In genomic region chr10:91642831-91643692, GRCh38 we compare ENCODE assay signal across 18 cellular contexts. TPM values are rescaled to one million over a fixed set of nuclear protein-coding genes. Genes with fewer than 3 reads are reported as not detected.
DNase-seq lines count a peak whose midpoint lies in the region; ATAC-seq, FAIRE-seq and TF ChIP-seq lines count a peak whose summit lies in the region.
"Had no signal": no experiment of that assay in that cellular context is flagged by ENCODE, and none has a peak within 500 bp of the region (broad histone marks: within the 10 kb centered on the region; RNA-seq: fewer than 3 reads in every experiment).

No MANE protein-coding gene starts in this region.

- H3K79me2 ChIP-seq in ACC112 (ENCODE audit: control insufficient read depth, insufficient read depth, low read length, unreplicated experiment) = no peaks in the 10 kb centered on the region
- no peaks in the 10 kb centered on the region for H3K79me2 ChIP-seq in MM.1S (ENCODE audit: low read length)
- H3K79me2 ChIP-seq in K562 (ENCODE audit: control insufficient read depth, insufficient read depth, low read length) = no peaks in the 10 kb centered on the region
- H3K79me2 ChIP-seq in H9 (ENCODE audit: insufficient read depth, low read length) = no peaks in the 10 kb centered on the region

- TF ChIP-seq POLR2A in K562 (conservative IDR thresholded peaks at IDR 0.05) = no peak

- intact Hi-C loops in K562 (cut with micrococcal nuclease) = loop anchor here (1.0 kb wide), 1 partner anchor 51 kb away; no protein-coding TSS in a partner anchor

- no peaks in the 10 kb centered on the region for H3K27me3 ChIP-seq in ACC112 (ENCODE audit: insufficient read depth, low read length)
- no peaks in the 10 kb centered on the region for H3K27me3 ChIP-seq in MM.1S (replicated peaks; ENCODE audit: insufficient read depth, low read length)
- no peaks in the 10 kb centered on the region for H3K27me3 ChIP-seq in K562 (ENCODE audit: control insufficient read depth in 2 of 2, insufficient read depth in 2 of 2, low read length in 2 of 2)
- no peaks in the 10 kb centered on the region for H3K27me3 ChIP-seq in H9 (ENCODE audit: insufficient read depth, low read length)
- H3K27me3 ChIP-seq: right atrium auricular region had no signal

- FAIRE-seq in K562 (lab: Jason Lieb, UNC) = no peak
- FAIRE-seq: urothelium cell line had no signal

- no peak overlapping the region for H4K5ac ChIP-seq in H9 (ENCODE audit: insufficient read length, low read depth, low read length)

- no peak overlapping the region for H3K23ac ChIP-seq in H9 (ENCODE audit: insufficient read length, low read depth, low read length)

- H3K27ac ChIP-seq in ACC112 (ENCODE audit: low read depth, low read length) = peak overlapping the region; percentile 78
- H3K27ac ChIP-seq in MM.1S (ENCODE audit: low read length) = peak overlapping the region; percentile 46; the same call in 1 of the 2 replicates
- no peak overlapping the region for H3K27ac ChIP-seq in K562 (ENCODE audit: extremely low read depth, low read depth, low read length)
- no peak overlapping the region for H3K27ac ChIP-seq in H9 (ENCODE audit: insufficient read length, low read depth, low read length)
- H3K27ac ChIP-seq: right atrium auricular region had no signal

- no peak overlapping the region for H2AK5ac ChIP-seq in H9 (ENCODE audit: insufficient read length, low read length)

- no peaks in the 10 kb centered on the region for H3K9me2 ChIP-seq in MM.1S (replicated peaks; ENCODE audit: insufficient read depth, low read length)

- no TSS peak for BruUV-seq in K562 (replicated peaks; lab: Mats Ljungman, UMichigan)

- no peak overlapping the region for H2BK15ac ChIP-seq in H9 (ENCODE audit: low read depth, low read length)

- DNase-seq in MM.1S (peak; percentile 37), K562 (ENCODE audit: extremely low read depth in 1 of 4, low spot score in 3 of 4) (no peak), left lobe of liver (ENCODE audit: low spot score) (no peak), H9 (no peak), GOT3 (lab: John Stamatoyannopoulos, UW) (no peak)
- no peak for DNase-seq in stimulated activated CD4-positive, alpha-beta T cell treated with anti-CD3 and anti-CD28 coated beads, Interleukin-4, amount 100 ng/mL, for 4 hours
- DNase-seq: cerebellar nuclear complex; COR-L47; GF-D8; stimulated activated naive B cell treated with anti-CD40 and anti-IgM and Interleukin-4, amounts not matched to agents 10 μg/mL and 1 μg/mL and 100 μg/mL, for 72 hours; T-cell had no signal

- no peaks in the 10 kb centered on the region for H3K9me3 Mint-ChIP-seq in H9
- H3K9me3 Mint-ChIP-seq: activated naive CD4-positive, alpha-beta T cell treated with anti-CD3 and anti-CD28 coated beads, Interleukin-2, amount 50 U/mL, for 72 hours; GM23338; natural killer cell treated with Interleukin-12 subunit alpha and Interleukin-12 subunit beta and Interleukin-15 and Interleukin-18, amount 100 ng/mL, for 72 hours; stimulated activated naive B cell treated with anti-CD40 and anti-IgM and Interleukin-4, amounts not matched to agents 10 μg/mL and 1 μg/mL and 100 μg/mL, for 72 hours; T-cell had no signal

- no peak for TF ChIP-seq EP300 in K562 (IDR thresholded peaks at IDR 0.05; ENCODE audit: low read length)

- H3K79me1 ChIP-seq in H9 (ENCODE audit: insufficient read depth, low read depth, low read length, poor library complexity, severe bottlenecking) = no peaks in the 10 kb centered on the region

- TF ChIP-seq CTCF in MM.1S (IDR thresholded peaks at IDR 0.05; ENCODE audit: low read length) (no peak), K562 (IDR thresholded peaks at IDR 0.05 in 2 of 3, conservative IDR thresholded peaks at IDR 0.05 in 1 of 3; ENCODE audit: insufficient read depth in 2 of 3, low read depth in 1 of 3, low read length in 3 of 3) (no peak), H9 (conservative IDR thresholded peaks at IDR 0.05) (no peak)

- H2BK5ac ChIP-seq in H9 (ENCODE audit: insufficient read length, low read length) = no peak overlapping the region

- H3K27ac Mint-ChIP-seq in H9 = no peak overlapping the region; a peak in 1 of 7 replicates
- H3K27ac Mint-ChIP-seq: activated naive CD4-positive, alpha-beta T cell treated with anti-CD3 and anti-CD28 coated beads, Interleukin-2, amount 50 U/mL, for 72 hours; GM23338; natural killer cell treated with Interleukin-12 subunit alpha and Interleukin-12 subunit beta and Interleukin-15 and Interleukin-18, amount 100 ng/mL, for 72 hours; stimulated activated naive B cell treated with anti-CD40 and anti-IgM and Interleukin-4, amounts not matched to agents 10 μg/mL and 1 μg/mL and 100 μg/mL, for 72 hours; T-cell had no signal

- no peak overlapping the region for H3T11ph ChIP-seq in H9 (ENCODE audit: low read length)

- H2AFZ ChIP-seq in ACC112 (ENCODE audit: low read length, unreplicated experiment) = peak overlapping the region; percentile 37
- H2AFZ ChIP-seq in MM.1S (ENCODE audit: low read length) = no peak overlapping the region
- H2AFZ ChIP-seq in K562 (ENCODE audit: low read depth, low read length) = no peak overlapping the region
- no peak overlapping the region for H2AFZ ChIP-seq in H9 (ENCODE audit: low read length)
- H2AFZ ChIP-seq: GM23338 had no signal

- H3K9ac ChIP-seq in MM.1S (ENCODE audit: low read length) (no peak overlapping the region), K562 (ENCODE audit: insufficient read depth in 1 of 2, low read depth in 2 of 2, low read length in 2 of 2) (no peak overlapping the region), H9 (ENCODE audit: extremely low read depth, insufficient read length, low read length) (no peak overlapping the region)

- no peak overlapping the region for H2BK20ac ChIP-seq in H9 (ENCODE audit: low read depth, low read length, poor library complexity, severe bottlenecking)

- H3K4me1 Mint-ChIP-seq in H9 = peaks cover 0 to 3% of the 10 kb centered on the region in 2 experiments; a peak in 1 of 4 replicates
- H3K4me1 Mint-ChIP-seq: GM23338; stimulated activated naive B cell treated with anti-CD40 and anti-IgM and Interleukin-4, amounts not matched to agents 10 μg/mL and 1 μg/mL and 100 μg/mL, for 72 hours; T-cell had no signal

- no peaks in the 10 kb centered on the region for H3K36me3 Mint-ChIP-seq in H9 (ENCODE audit: insufficient read depth in 1 of 3, low read depth in 3 of 3)
- H3K36me3 Mint-ChIP-seq: activated naive CD4-positive, alpha-beta T cell treated with anti-CD3 and anti-CD28 coated beads, Interleukin-2, amount 50 U/mL, for 72 hours; natural killer cell treated with Interleukin-12 subunit alpha and Interleukin-12 subunit beta and Interleukin-15 and Interleukin-18, amount 100 ng/mL, for 72 hours; stimulated activated naive B cell treated with anti-CD40 and anti-IgM and Interleukin-4, amounts not matched to agents 10 μg/mL and 1 μg/mL and 100 μg/mL, for 72 hours; T-cell had no signal

- H3F3A ChIP-seq in MM.1S (ENCODE audit: insufficient read depth, low read length) = peaks cover 5% of the 10 kb centered on the region; the same call in 1 of the 2 replicates

- H3K4me3 Mint-ChIP-seq in H9 = no peak overlapping the region
- H3K4me3 Mint-ChIP-seq: GM23338; natural killer cell treated with Interleukin-12 subunit alpha and Interleukin-12 subunit beta and Interleukin-15 and Interleukin-18, amount 100 ng/mL, for 72 hours; stimulated activated naive B cell treated with anti-CD40 and anti-IgM and Interleukin-4, amounts not matched to agents 10 μg/mL and 1 μg/mL and 100 μg/mL, for 72 hours; T-cell had no signal

- no peak overlapping the region for H3K18ac ChIP-seq in H9 (ENCODE audit: insufficient read length, low read depth, low read length)

- POLR2A ChIA-PET in K562 (lab: Yijun Ruan, JAX) = interaction anchor here (0.7 kb wide), 1 partner anchor 182 kb away, joined by 4 read pairs; no protein-coding TSS in a partner anchor

- H3K56ac ChIP-seq in H9 (ENCODE audit: insufficient read length, low read depth, low read length) = no peak overlapping the region

- 10% methylated on average over 2 of the region's 2 CpGs for WGBS in K562 (ENCODE audit: insufficient coverage, low coverage, missing lambda C conversion rate)
- WGBS in H9 (ENCODE audit: extremely low coverage, insufficient read length, low lambda C conversion rate) = 100% methylated on average over 1 of the region's 2 CpGs

- no peak overlapping the region for H4K8ac ChIP-seq in H9 (replicated peaks; ENCODE audit: insufficient read length, low read depth, low read length)

- H2BK120ac ChIP-seq in H9 (ENCODE audit: low read depth, low read length, poor library complexity, severe bottlenecking) = no peak overlapping the region

- H4K91ac ChIP-seq in H9 (ENCODE audit: insufficient read length, low read depth, low read length) = no peak overlapping the region

- no peak for TF ChIP-seq RAD21 in K562 (CRISPR knock-in tag; conservative IDR thresholded peaks at IDR 0.05 in 1 of 2, IDR thresholded peaks at IDR 0.05 in 1 of 2)

- H3K4me3 ChIP-seq in ACC112 (ENCODE audit: low read depth, low read length) = no peak overlapping the region
- H3K4me3 ChIP-seq in MM.1S (ENCODE audit: low read length) = no peak overlapping the region
- no peak overlapping the region for H3K4me3 ChIP-seq in K562
- H3K4me3 ChIP-seq: GM23338, right atrium auricular region had no signal

- peaks cover 23% of the 10 kb centered on the region for H3K27me3 Mint-ChIP-seq in H9 (ENCODE audit: low read depth)

- H3K4ac ChIP-seq in H9 (ENCODE audit: low read depth, low read length) = no peak overlapping the region

- in situ Hi-C loops in K562 (cut with MboI) = no loop called here

- H3K4me2 ChIP-seq in MM.1S (ENCODE audit: low read depth, low read length) = peak overlapping the region; percentile 35; the same call in 1 of the 2 replicates
- H3K4me2 ChIP-seq in K562 (ENCODE audit: insufficient read depth, low read length) = no peak overlapping the region
- no peak overlapping the region for H3K4me2 ChIP-seq in H9 (ENCODE audit: insufficient read depth, insufficient read length, low read length)
- H3K4me2 ChIP-seq: GM23338 had no signal

- H2BK12ac ChIP-seq in H9 (ENCODE audit: insufficient read length, low read depth, low read length) = no peak overlapping the region

- H3K23me2 ChIP-seq in H9 (ENCODE audit: insufficient read length, low read depth, low read length, poor library complexity, severe bottlenecking) = no peaks in the 10 kb centered on the region

- no peak for ATAC-seq in K562
- peak; percentile 71 for ATAC-seq in left lobe of liver
- ATAC-seq in HG03342 (IDR thresholded peaks at IDR 0.05; ENCODE audit: unreplicated experiment) = no peak
- ATAC-seq: natural killer cell treated with Interleukin-12 subunit alpha and Interleukin-12 subunit beta and Interleukin-15 and Interleukin-18, amount 100 ng/mL, for 72 hours; stimulated activated naive B cell treated with anti-CD40 and anti-IgM and Interleukin-4, amounts not matched to agents 10 μg/mL and 1 μg/mL and 100 μg/mL, for 72 hours; T-cell had no signal

- H3K9me1 ChIP-seq in K562 (ENCODE audit: control insufficient read depth, insufficient read depth, low read length) = no peaks in the 10 kb centered on the region

- H3K9me3 ChIP-seq in MM.1S (replicated peaks; ENCODE audit: insufficient read depth, low read length) (no peaks in the 10 kb centered on the region), K562 (replicated peaks; ENCODE audit: control insufficient read depth, insufficient read depth, low read depth, low read length) (0 out of 2 replicates have a peak, but pooled peaks cover 2% of the 10 kb centered on the region), H9 (ENCODE audit: control insufficient read depth, low read depth, low read length) (no peaks in the 10 kb centered on the region)
- H3K9me3 ChIP-seq: right atrium auricular region had no signal

- no peak overlapping the region for H3K14ac ChIP-seq in H9 (ENCODE audit: insufficient read depth, low read length)

- CTCF ChIA-PET in K562 (lab: Yijun Ruan, JAX; ENCODE audit: low intra/inter-chr PET ratio) = interaction anchor here (0.7 kb wide), 1 partner anchor 265 kb away, joined by 4 read pairs; no protein-coding TSS in a partner anchor

- H4K20me1 ChIP-seq in MM.1S (ENCODE audit: insufficient read depth, low read length) (no peaks in the 10 kb centered on the region), K562 (replicated peaks; ENCODE audit: control insufficient read depth, insufficient read depth, low read length) (no peaks in the 10 kb centered on the region), H9 (ENCODE audit: control insufficient read depth, insufficient read depth, insufficient read length) (no peaks in the 10 kb centered on the region)

- H3K36me3 ChIP-seq in ACC112 (ENCODE audit: insufficient read depth, low read length) (no peaks in the 10 kb centered on the region), MM.1S (replicated peaks; ENCODE audit: insufficient read depth, low read length) (no peaks in the 10 kb centered on the region), K562 (ENCODE audit: control insufficient read depth, insufficient read depth, low read length) (no peaks in the 10 kb centered on the region)
- H3K36me3 ChIP-seq: right atrium auricular region had no signal

- peaks cover 20% of the 10 kb centered on the region for H3K4me1 ChIP-seq in ACC112 (ENCODE audit: control insufficient read depth, insufficient read depth, low read length, unreplicated experiment)
- H3K4me1 ChIP-seq in MM.1S (ENCODE audit: low read length) = peaks cover 19% of the 10 kb centered on the region
- no peaks in the 10 kb centered on the region for H3K4me1 ChIP-seq in K562 (replicated peaks in 1 of 2; ENCODE audit: control insufficient read depth in 2 of 2, insufficient read depth in 2 of 2, low read length in 2 of 2)
- no peaks in the 10 kb centered on the region for H3K4me1 ChIP-seq in H9 (ENCODE audit: insufficient read depth, low read length)
- H3K4me1 ChIP-seq: right atrium auricular region had no signal

RNA-seq across cellular contexts. Expression of gene PPP1R3C, which starts 10.2 kb away (rescaled TPM):
- total RNA-seq in K562 (2011; cell fraction: chromatin; rRNA removed; ENCODE audit: low replicate concordance) = not detected in 2 replicates
- 0.26 TPM in 1 of 2 replicates, not detected in the other for total RNA-seq in K562 (2011; cell fraction: nucleolus; rRNA removed)
- total RNA-seq in K562 (2011; cell fraction: nucleoplasm; rRNA removed) = 0.15 TPM in 1 of 2 replicates, not detected in the other
- total RNA-seq in K562 (2014; rRNA removed) (0.08 TPM in 1 of 2 replicates, not detected in the other), K562 (2014; rRNA removed; fragmentation: Illumina TruSeq; extraction: Trizol) (0.10 and 0.11 TPM in 2 replicates), K562 (2015; rRNA removed; fragmentation: Illumina TruSeq; extraction: Trizol) (not detected in 2 replicates), K562 (2021) (0.24 TPM in 1 of 2 replicates, not detected in the other), left lobe of liver (136 TPM), H9 (2021) (1.1 and 1.2 TPM in 2 replicates)
- polyA plus RNA-seq in K562 (2011; rRNA removed) (0.06 and 4.5 TPM in 2 replicates), K562 (2014; fragmentation: Illumina TruSeq; extraction: Trizol) (0.10 TPM in 2 replicates), K562 (2014; fragmentation: Nextera tagmentation; extraction: Ambion mirVana) (under 1 TPM; 0.13 to 0.14 TPM), K562 (2014; rRNA removed) (0.07 TPM in 1 of 2 replicates, not detected in the other)
- polyA plus RNA-seq in K562 (2011; cell fraction: cytosol; rRNA removed) = 3.0 TPM in 1 of 2 replicates, not detected in the other
- 0.14 and 4.2 TPM in 2 replicates for polyA plus RNA-seq in K562 (2011; cell fraction: nucleus; rRNA removed)
- 0.12 and 0.69 TPM in 2 replicates for polyA plus RNA-seq in K562 (2012)
- polyA minus RNA-seq in K562 (2011; rRNA and poly(A)+ RNA removed) = 7.1 TPM in 1 of 2 replicates, not detected in the other
- 2.0 TPM in 1 of 2 replicates, not detected in the other for polyA minus RNA-seq in K562 (2011; cell fraction: cytosol; rRNA and poly(A)+ RNA removed)
- polyA minus RNA-seq in K562 (2011; cell fraction: nucleus; rRNA and poly(A)+ RNA removed) = 0.27 and 10.4 TPM in 2 replicates
- total RNA-seq: natural killer cell treated with Interleukin-12 subunit alpha and Interleukin-12 subunit beta and Interleukin-15 and Interleukin-18, amount 100 ng/mL, for 72 hours had no signal

Comparison
In these comparisons a context has a peak if more than half of its experiments do, and no peak if none do; other contexts are left out.
1. H3K27ac ChIP-seq: peak in ACC112 (single experiment) and MM.1S (single experiment); none in K562 (single experiment) and H9 (single experiment).
2. RNA of gene PPP1R3C, which starts 10.2 kb away (total RNA-seq): 136 TPM in left lobe of liver (single experiment); 1.1 to 1.2 TPM in H9 and 0.08 to 0.26 TPM in K562; every median in the first group is over 10 times any median in the second.